In genomic region chr1:21963477-21964217, GRCh38 we compare ENCODE assay signal across 8 cellular contexts. TPM values are rescaled to one million over a fixed set of nuclear protein-coding genes. Genes with fewer than 3 reads are reported as not detected.
A peak's percentile ranks its signal among the peaks of the same experiment; 100 is the strongest.
DNase-seq lines count a peak whose midpoint lies in the region; ATAC-seq and TF ChIP-seq lines count a peak whose summit lies in the region.

No MANE protein-coding gene starts in this region.

- no peaks in the 10 kb centered on the region for H3K36me3 ChIP-seq in H7 (replicated peaks; ENCODE audit: control insufficient read depth, insufficient read depth, low read length)

- no peak for ATAC-seq in HG02678 (IDR thresholded peaks at IDR 0.05; ENCODE audit: unreplicated experiment)

- TF ChIP-seq CTCF in dorsolateral prefrontal cortex (IDR thresholded peaks at IDR 0.05 in 54 of 56, conservative IDR thresholded peaks at IDR 0.05 in 2 of 56; ENCODE audit: low read depth in 1 of 56, partially characterized antibody in 56 of 56) = peak; percentile 74 to 98 (median 93)

- intact Hi-C loops in dorsolateral prefrontal cortex (cut with DNase I) = loop anchor here (2.0 to 10.0 kb wide), 6 partner anchors 181 to 593 kb away; partner anchors contain the start of gene USP48 (in 1 of the 2)

- DNase-seq in CD1c-positive myeloid dendritic cell (ENCODE audit: extremely low spot score) (peak; percentile 88), H7 (peak; percentile 89), NCI-H460 (ENCODE audit: extremely low read depth, low read depth) (peak; percentile 73), dorsolateral prefrontal cortex (peak; percentile 39 to 87 (median 74)), medulla oblongata (ENCODE audit: extremely low spot score) (peak; percentile 78)
- peak; percentile 81 to 84 for DNase-seq in activated CD4-positive, alpha-beta T cell treated with anti-CD3 and anti-CD28 coated beads, Interleukin-2, amount 50 U/mL, for 4 hours
- peak; percentile 43 to 49 for DNase-seq in stimulated activated CD8-positive, alpha-beta memory T cell treated with anti-CD3 and anti-CD28 coated beads, Interleukin-15, amount 100 ng/mL, for 4 hours (ENCODE audit: low read depth in 2 of 2)

- H3K4me3 ChIP-seq in H7 (ENCODE audit: insufficient read depth, low read depth, low read length) (no peak overlapping the region), dorsolateral prefrontal cortex (no peak overlapping the region)

- H3K27me3 ChIP-seq in H7 (ENCODE audit: control insufficient read depth, insufficient read depth, low read length) = no peaks in the 10 kb centered on the region
- no peaks in the 10 kb centered on the region for H3K27me3 ChIP-seq in dorsolateral prefrontal cortex

- H3K27ac ChIP-seq in dorsolateral prefrontal cortex = no peak overlapping the region

RNA-seq across cellular contexts. Expression of gene CELA3B, which starts 13.2 kb away (rescaled TPM):
- not detected in 2 replicates for total RNA-seq in H7 (2014; rRNA removed; shearing (Covaris generic))
- not detected in 2 replicates for total RNA-seq in NCI-H460 (2014; rRNA removed; shearing (Covaris generic))
- polyA plus RNA-seq in NCI-H460 (2014; cell fraction: nucleus; rRNA removed) = not detected in 2 replicates
- not detected for total RNA-seq in dorsolateral prefrontal cortex

RNA-seq across cellular contexts. Expression of gene HSPG2, which starts 26.5 kb away (rescaled TPM):
- 43.5 and 49.2 TPM in 2 replicates for total RNA-seq in H7 (2014; rRNA removed; shearing (Covaris generic))
- 35.5 and 45.4 TPM in 2 replicates for total RNA-seq in NCI-H460 (2014; rRNA removed; shearing (Covaris generic))
- 85.6 and 89.6 TPM in 2 replicates for polyA plus RNA-seq in NCI-H460 (2014; cell fraction: nucleus; rRNA removed)
- 10 to 100 TPM in 106 of 120 experiments, 1 to 10 TPM in 14; 5.1 to 53.9 (median 15.4) TPM for total RNA-seq in dorsolateral prefrontal cortex

RNA-seq across cellular contexts. Expression of gene CELA3A, which starts 37.8 kb away (rescaled TPM):
- not detected in 2 replicates for total RNA-seq in H7 (2014; rRNA removed; shearing (Covaris generic))
- total RNA-seq in NCI-H460 (2014; rRNA removed; shearing (Covaris generic)) = not detected in 2 replicates
- not detected in 2 replicates for polyA plus RNA-seq in NCI-H460 (2014; cell fraction: nucleus; rRNA removed)
- not detected for total RNA-seq in dorsolateral prefrontal cortex
